In genomic region chr3:87546216-87546615, GRCh38 we compare ENCODE assay signal across 28 cellular contexts.
"Had no signal": no experiment of that assay in that cellular context is flagged by ENCODE, and none has a peak within 500 bp of the region (broad histone marks: within the 10 kb centered on the region; RNA-seq: fewer than 3 reads in every experiment).

No MANE protein-coding gene starts in this region.

- H3K4me1 ChIP-seq: ascending aorta, right lobe of liver had no signal

- H3K27me3 Mint-ChIP-seq: activated naive CD4-positive, alpha-beta T cell treated with anti-CD3 and anti-CD28 coated beads, Interleukin-2, amount 10 ng/mL, durations not matched to agents 7 days and 5 days; brain; effector memory CD8-positive, alpha-beta T cell; stimulated activated naive CD8-positive, alpha-beta T cell treated with anti-CD3 and anti-CD28 coated beads, Interleukin-15, Interleukin-2, amounts not matched to agents 100 ng/mL and 50 ng/mL, for 24 hours had no signal

- H3K9me3 ChIP-seq: ascending aorta, right lobe of liver, thoracic aorta had no signal

- H3K4me3 Mint-ChIP-seq: activated naive CD4-positive, alpha-beta T cell treated with anti-CD3 and anti-CD28 coated beads, Interleukin-2, amount 10 ng/mL, durations not matched to agents 7 days and 5 days; activated naive CD8-positive, alpha-beta T cell treated with anti-CD3 and anti-CD28 coated beads, Interleukin-2, amount 10 ng/mL, durations not matched to agents 7 days and 5 days; activated T-helper 1 cell treated with anti-CD3 and anti-CD28 coated beads, Interleukin-12 subunit alpha, Interleukin-12 subunit beta, Interleukin-2, Interleukin-4 antibody, amounts not matched to agents 30 ng/mL and 10 ng/mL and 1 ng/mL, durations not matched to agents 14 hours and 24 hours and 36 hours; brain; effector memory CD8-positive, alpha-beta T cell; natural killer cell; stimulated activated naive CD8-positive, alpha-beta T cell treated with anti-CD3 and anti-CD28 coated beads, Interleukin-15, Interleukin-2, amounts not matched to agents 100 ng/mL and 50 ng/mL, for 24 hours; T-helper 1 cell treated with Interleukin-12 subunit alpha and Interleukin-12 subunit beta and Interleukin-4 antibody, amounts not matched to agents 30 μg/mL and 1 μg/mL, for 36 hours had no signal

- H3K4me3 ChIP-seq: ascending aorta, right lobe of liver, thoracic aorta had no signal

- DNase-seq: activated CD4-positive, alpha-beta T cell treated with anti-CD3 and anti-CD28 coated beads for 4 hours; activated CD4-positive, alpha-beta T cell treated with anti-CD3 and anti-CD28 coated beads, Interleukin-2, amount 50 U/mL, for 48 hours; activated CD8-positive, alpha-beta memory T cell treated with anti-CD3 and anti-CD28 coated beads, Interleukin-2, amount 50 U/mL, for 4 hours; activated gamma-delta T cell; activated naive CD4-positive, alpha-beta T cell treated with anti-CD3 and anti-CD28 coated beads, Interleukin-2, amount 10 ng/mL, durations not matched to agents 7 days and 5 days; activated naive CD8-positive, alpha-beta T cell treated with anti-CD3 and anti-CD28 coated beads, Interleukin-2, amount 10 ng/mL, durations not matched to agents 7 days and 5 days; activated T-cell treated with anti-CD3 and anti-CD28 coated beads, Interleukin-2, amount 50 U/mL, for 1 hour; caudate nucleus; cortex of kidney; effector memory CD8-positive, alpha-beta T cell; foreskin fibroblast; islet precursor cell; left ventricle myocardium superior; natural killer cell; posterior cingulate gyrus; right lobe of liver; stimulated activated CD4-positive, alpha-beta T cell treated with anti-CD3 and anti-CD28 coated beads, Interleukin-12 subunit alpha, Interleukin-12 subunit beta, amount 100 ng/mL, for 4 hours; stimulated activated CD4-positive, alpha-beta T cell treated with anti-CD3 and anti-CD28 coated beads, Interleukin-4, amount 100 ng/mL, for 1 hour; T-helper 9 cell; trophoblast cell had no signal

- ATAC-seq: effector memory CD8-positive, alpha-beta T cell; esophagus mucosa; left ventricle myocardium superior; natural killer cell; right lobe of liver had no signal

- H3K4me1 Mint-ChIP-seq: activated naive CD4-positive, alpha-beta T cell treated with anti-CD3 and anti-CD28 coated beads, Interleukin-2, amount 10 ng/mL, durations not matched to agents 7 days and 5 days; activated naive CD8-positive, alpha-beta T cell treated with anti-CD3 and anti-CD28 coated beads, Interleukin-2, amount 10 ng/mL, durations not matched to agents 7 days and 5 days; natural killer cell had no signal

- H3K27ac Mint-ChIP-seq: activated naive CD4-positive, alpha-beta T cell treated with anti-CD3 and anti-CD28 coated beads, Interleukin-2, amount 10 ng/mL, durations not matched to agents 7 days and 5 days; activated naive CD8-positive, alpha-beta T cell treated with anti-CD3 and anti-CD28 coated beads, Interleukin-2, amount 10 ng/mL, durations not matched to agents 7 days and 5 days; activated T-helper 1 cell treated with anti-CD3 and anti-CD28 coated beads, Interleukin-12 subunit alpha, Interleukin-12 subunit beta, Interleukin-2, Interleukin-4 antibody, amounts not matched to agents 30 ng/mL and 10 ng/mL and 1 ng/mL, durations not matched to agents 14 hours and 24 hours and 36 hours; brain; effector memory CD8-positive, alpha-beta T cell; natural killer cell; stimulated activated naive CD8-positive, alpha-beta T cell treated with anti-CD3 and anti-CD28 coated beads, Interleukin-15, Interleukin-2, amounts not matched to agents 100 ng/mL and 50 ng/mL, for 24 hours; T-helper 1 cell treated with Interleukin-12 subunit alpha and Interleukin-12 subunit beta and Interleukin-4 antibody, amounts not matched to agents 30 μg/mL and 1 μg/mL, for 36 hours had no signal

- H3K9me3 Mint-ChIP-seq: activated naive CD4-positive, alpha-beta T cell treated with anti-CD3 and anti-CD28 coated beads, Interleukin-2, amount 10 ng/mL, durations not matched to agents 7 days and 5 days; activated naive CD8-positive, alpha-beta T cell treated with anti-CD3 and anti-CD28 coated beads, Interleukin-2, amount 10 ng/mL, durations not matched to agents 7 days and 5 days; activated T-helper 1 cell treated with anti-CD3 and anti-CD28 coated beads, Interleukin-12 subunit alpha, Interleukin-12 subunit beta, Interleukin-2, Interleukin-4 antibody, amounts not matched to agents 30 ng/mL and 10 ng/mL and 1 ng/mL, durations not matched to agents 14 hours and 24 hours and 36 hours; stimulated activated naive CD8-positive, alpha-beta T cell treated with anti-CD3 and anti-CD28 coated beads, Interleukin-15, Interleukin-2, amounts not matched to agents 100 ng/mL and 50 ng/mL, for 24 hours; T-helper 1 cell treated with Interleukin-12 subunit alpha and Interleukin-12 subunit beta and Interleukin-4 antibody, amounts not matched to agents 30 μg/mL and 1 μg/mL, for 36 hours had no signal

- H3K27me3 ChIP-seq: ascending aorta, right lobe of liver had no signal

- H3K36me3 Mint-ChIP-seq: activated naive CD4-positive, alpha-beta T cell treated with anti-CD3 and anti-CD28 coated beads, Interleukin-2, amount 10 ng/mL, durations not matched to agents 7 days and 5 days; activated naive CD8-positive, alpha-beta T cell treated with anti-CD3 and anti-CD28 coated beads, Interleukin-2, amount 10 ng/mL, durations not matched to agents 7 days and 5 days; brain; natural killer cell had no signal

- H3K27ac ChIP-seq: ascending aorta, right lobe of liver, thoracic aorta, VCaP had no signal

- H3K36me3 ChIP-seq: ascending aorta, right lobe of liver, thoracic aorta had no signal
